In genomic region chr9:106888992-106889631, GRCh38 we compare ENCODE assay signal across 21 cellular contexts. TPM values are rescaled to one million over a fixed set of nuclear protein-coding genes. Genes with fewer than 3 reads are reported as not detected.
A peak's percentile ranks its signal among the peaks of the same experiment; 100 is the strongest.
DNase-seq lines count a peak whose midpoint lies in the region; ATAC-seq and TF ChIP-seq lines count a peak whose summit lies in the region.
"Had no signal": no experiment of that assay in that cellular context is flagged by ENCODE, and none has a peak within 500 bp of the region (broad histone marks: within the 10 kb centered on the region; RNA-seq: fewer than 3 reads in every experiment).

No MANE protein-coding gene starts in this region.

- H3K36me3 Mint-ChIP-seq in Calu3 (ENCODE audit: insufficient read depth, unreplicated experiment) (peaks cover 6% of the 10 kb centered on the region), mesothelial cell of epicardium (peaks cover under 1% of the 10 kb centered on the region)
- no peaks in the 10 kb centered on the region for H3K36me3 Mint-ChIP-seq in activated CD8-positive, alpha-beta T cell treated with anti-CD3 and anti-CD28 coated beads for 36 hours (ENCODE audit: low read depth)
- H3K36me3 Mint-ChIP-seq: activated naive CD4-positive, alpha-beta T cell treated with anti-CD3 and anti-CD28 coated beads, Interleukin-2, amount 10 ng/mL, durations not matched to agents 7 days and 5 days; natural killer cell treated with Interleukin-12 subunit alpha and Interleukin-12 subunit beta and Interleukin-15 and Interleukin-18, amount 100 ng/mL, for 72 hours had no signal

- CTCF ChIA-PET in Calu3 (lab: Charles Lee): no interaction called here
- CTCF ChIA-PET in activated CD8-positive, alpha-beta T cell treated with anti-CD3 and anti-CD28 coated beads for 36 hours (lab: Charles Lee): no interaction called here

- H3K4me3 Mint-ChIP-seq in Calu3 (ENCODE audit: low read depth, unreplicated experiment) (peak overlapping the region; percentile 40), mesothelial cell of epicardium (peak overlapping the region; percentile 40)
- no peak overlapping the region for H3K4me3 Mint-ChIP-seq in activated CD8-positive, alpha-beta T cell treated with anti-CD3 and anti-CD28 coated beads for 36 hours
- H3K4me3 Mint-ChIP-seq: activated naive CD4-positive, alpha-beta T cell treated with anti-CD3 and anti-CD28 coated beads, Interleukin-2, amount 10 ng/mL, durations not matched to agents 7 days and 5 days; natural killer cell treated with Interleukin-12 subunit alpha and Interleukin-12 subunit beta and Interleukin-15 and Interleukin-18, amount 100 ng/mL, for 72 hours; T-helper 1 cell treated with Interleukin-12 subunit alpha and Interleukin-12 subunit beta and Interleukin-4 antibody, amounts not matched to agents 30 μg/mL and 1 μg/mL, for 36 hours had no signal

- no peak for TF ChIP-seq CTCF in Calu3 (IDR thresholded peaks at IDR 0.05; ENCODE audit: unreplicated experiment)
- TF ChIP-seq CTCF in mesothelial cell of epicardium (IDR thresholded peaks at IDR 0.05; ENCODE audit: unreplicated experiment): no peak
- TF ChIP-seq CTCF in activated CD8-positive, alpha-beta T cell treated with anti-CD3 and anti-CD28 coated beads for 36 hours (IDR thresholded peaks at IDR 0.05): no peak

- no TSS peak for BruUV-seq in Calu3 (replicated peaks; lab: Mats Ljungman, UMichigan)

- H3K4me1 Mint-ChIP-seq in Calu3 (ENCODE audit: low read depth, unreplicated experiment) (peaks cover 48% of the 10 kb centered on the region), mesothelial cell of epicardium (peaks cover 81% of the 10 kb centered on the region)
- no peaks in the 10 kb centered on the region for H3K4me1 Mint-ChIP-seq in activated CD8-positive, alpha-beta T cell treated with anti-CD3 and anti-CD28 coated beads for 36 hours (ENCODE audit: low read depth)
- H3K4me1 Mint-ChIP-seq: activated naive CD4-positive, alpha-beta T cell treated with anti-CD3 and anti-CD28 coated beads, Interleukin-2, amount 10 ng/mL, durations not matched to agents 7 days and 5 days had no signal

- peak overlapping the region; percentile 38 for H3K27ac Mint-ChIP-seq in Calu3 (ENCODE audit: unreplicated experiment)
- peak overlapping the region; percentile 96 for H3K27ac Mint-ChIP-seq in mesothelial cell of epicardium
- no peak overlapping the region for H3K27ac Mint-ChIP-seq in activated CD8-positive, alpha-beta T cell treated with anti-CD3 and anti-CD28 coated beads for 36 hours
- H3K27ac Mint-ChIP-seq: activated naive CD4-positive, alpha-beta T cell treated with anti-CD3 and anti-CD28 coated beads, Interleukin-2, amount 10 ng/mL, durations not matched to agents 7 days and 5 days; natural killer cell treated with Interleukin-12 subunit alpha and Interleukin-12 subunit beta and Interleukin-15 and Interleukin-18, amount 100 ng/mL, for 72 hours; T-helper 1 cell treated with Interleukin-12 subunit alpha and Interleukin-12 subunit beta and Interleukin-4 antibody, amounts not matched to agents 30 μg/mL and 1 μg/mL, for 36 hours had no signal

- intact Hi-C loops in Calu3 (cut with micrococcal nuclease; ENCODE audit: unreplicated experiment): loop anchor here (10.0 kb wide), 1 partner anchor 464 kb away; no protein-coding TSS in a partner anchor
- intact Hi-C loops in activated CD8-positive, alpha-beta T cell treated with anti-CD3 and anti-CD28 coated beads for 36 hours (cut with micrococcal nuclease): no loop called here

- no peak for DNase-seq in Calu3
- peak; percentile 28 for DNase-seq in NCI-H82 (lab: John Stamatoyannopoulos, UW)
- DNase-seq in epithelial cell of prostate (ENCODE audit: low read depth, low spot score): no peak
- no peak for DNase-seq in mesothelial cell of epicardium (ENCODE audit: low spot score in 2 of 2, unreplicated experiment in 2 of 2)
- DNase-seq in activated CD8-positive, alpha-beta T cell treated with anti-CD3 and anti-CD28 coated beads for 36 hours: no peak
- no peak for DNase-seq in activated naive CD4-positive, alpha-beta T cell treated with anti-CD3 and anti-CD28 coated beads, Interleukin-2, amount 50 U/mL, for 16 hours
- DNase-seq: activated CD4-positive, alpha-beta T cell treated with anti-CD3 and anti-CD28 coated beads, Interleukin-2, amount 50 U/mL, for 4 hours; activated naive CD4-positive, alpha-beta T cell treated with anti-CD3 and anti-CD28 coated beads, Interleukin-2, amount 10 ng/mL, durations not matched to agents 7 days and 5 days; activated T-cell treated with anti-CD3 and anti-CD28 coated beads, Interleukin-2, amount 50 U/mL, for 1 hour; DMS153; NCI-H2081; NCI-H524 treated with DMSO at 0.1 percent for 48 hours; SIG-M5 had no signal

- H3K9me3 Mint-ChIP-seq in Calu3 (ENCODE audit: low read depth, unreplicated experiment) (no peaks in the 10 kb centered on the region), mesothelial cell of epicardium (no peaks in the 10 kb centered on the region)
- H3K9me3 Mint-ChIP-seq in activated CD8-positive, alpha-beta T cell treated with anti-CD3 and anti-CD28 coated beads for 36 hours: no peaks in the 10 kb centered on the region
- H3K9me3 Mint-ChIP-seq: T-helper 1 cell treated with Interleukin-12 subunit alpha and Interleukin-12 subunit beta and Interleukin-4 antibody, amounts not matched to agents 30 μg/mL and 1 μg/mL, for 36 hours had no signal

- ATAC-seq in GM21576 (IDR thresholded peaks at IDR 0.05; ENCODE audit: unreplicated experiment): no peak
- no peak for ATAC-seq in activated CD8-positive, alpha-beta T cell treated with anti-CD3 and anti-CD28 coated beads for 36 hours
- no peak for ATAC-seq in HG03139 (IDR thresholded peaks at IDR 0.05; ENCODE audit: unreplicated experiment)
- ATAC-seq: gastroesophageal sphincter; K562; natural killer cell treated with Interleukin-12 subunit alpha and Interleukin-12 subunit beta and Interleukin-15 and Interleukin-18, amount 100 ng/mL, for 72 hours had no signal

- H3K27me3 Mint-ChIP-seq in Calu3 (ENCODE audit: unreplicated experiment) (no peaks in the 10 kb centered on the region), mesothelial cell of epicardium (ENCODE audit: low read depth) (no peaks in the 10 kb centered on the region)
- no peaks in the 10 kb centered on the region for H3K27me3 Mint-ChIP-seq in activated CD8-positive, alpha-beta T cell treated with anti-CD3 and anti-CD28 coated beads for 36 hours
- H3K27me3 Mint-ChIP-seq: activated naive CD4-positive, alpha-beta T cell treated with anti-CD3 and anti-CD28 coated beads, Interleukin-2, amount 10 ng/mL, durations not matched to agents 7 days and 5 days; natural killer cell treated with Interleukin-12 subunit alpha and Interleukin-12 subunit beta and Interleukin-15 and Interleukin-18, amount 100 ng/mL, for 72 hours had no signal

- H3K27ac ChIP-seq in epithelial cell of prostate: peak overlapping the region; percentile 91
- H3K27ac ChIP-seq: C4-2B, gastroesophageal sphincter, VCaP had no signal

- POLR2A ChIA-PET in activated CD8-positive, alpha-beta T cell treated with anti-CD3 and anti-CD28 coated beads for 36 hours (lab: Charles Lee): no interaction called here

RNA-seq across cellular contexts. Expression of gene ZNF462, which starts 26.1 kb away (rescaled TPM):
- 37.3 and 48.0 TPM in 2 replicates for total RNA-seq in Calu3 (2022)
- 139 to 154 TPM (median 140 TPM) in 3 replicates for total RNA-seq in mesothelial cell of epicardium
- not detected for total RNA-seq in activated CD8-positive, alpha-beta T cell treated with anti-CD3 and anti-CD28 coated beads for 36 hours

Comparison
In these comparisons a context has a peak if more than half of its experiments do, and no peak if none do; other contexts are left out.
1. RNA of gene ZNF462, which starts 26.1 kb away (total RNA-seq): 139 to 154 TPM in mesothelial cell of epicardium and 37.3 to 48.0 TPM in Calu3; not detected in activated CD8-positive, alpha-beta T cell treated with anti-CD3 and anti-CD28 coated beads for 36 hours; every median in the first group is over 10 times any median in the second.